1 cellular context compared by ENCODE assay signal in genomic region chr1:204320413-204320812, GRCh38.
TF ChIP-seq lines count a peak whose summit lies in the region.

No MANE protein-coding gene starts in this region.

TF ChIP-seq in K562, 482 proteins besides CTCF, POLR2A, EP300 and RAD21 (continued from another document and continues in another):
- TF ChIP-seq, protein P1, sequence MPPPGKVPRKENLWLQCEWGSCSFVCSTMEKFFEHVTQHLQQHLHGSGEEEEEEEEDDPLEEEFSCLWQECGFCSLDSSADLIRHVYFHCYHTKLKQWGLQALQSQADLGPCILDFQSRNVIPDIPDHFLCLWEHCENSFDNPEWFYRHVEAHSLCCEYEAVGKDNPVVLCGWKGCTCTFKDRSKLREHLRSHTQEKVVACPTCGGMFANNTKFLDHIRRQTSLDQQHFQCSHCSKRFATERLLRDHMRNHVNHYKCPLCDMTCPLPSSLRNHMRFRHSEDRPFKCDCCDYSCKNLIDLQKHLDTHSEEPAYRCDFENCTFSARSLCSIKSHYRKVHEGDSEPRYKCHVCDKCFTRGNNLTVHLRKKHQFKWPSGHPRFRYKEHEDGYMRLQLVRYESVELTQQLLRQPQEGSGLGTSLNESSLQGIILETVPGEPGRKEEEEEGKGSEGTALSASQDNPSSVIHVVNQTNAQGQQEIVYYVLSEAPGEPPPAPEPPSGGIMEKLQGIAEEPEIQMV (tag; conservative IDR thresholded peaks at IDR 0.05; ENCODE audit: low read depth) = no peak
- TF ChIP-seq PML (IDR thresholded peaks at IDR 0.05; ENCODE audit: low read length) = no peak
- no peak for TF ChIP-seq PATZ1 (CRISPR knock-in tag; IDR thresholded peaks at IDR 0.05; ENCODE audit: borderline replicate concordance)
- no peak for TF ChIP-seq KAT2B (IDR thresholded peaks at IDR 0.05; ENCODE audit: low read depth, low read length)
- TF ChIP-seq, protein P2, sequence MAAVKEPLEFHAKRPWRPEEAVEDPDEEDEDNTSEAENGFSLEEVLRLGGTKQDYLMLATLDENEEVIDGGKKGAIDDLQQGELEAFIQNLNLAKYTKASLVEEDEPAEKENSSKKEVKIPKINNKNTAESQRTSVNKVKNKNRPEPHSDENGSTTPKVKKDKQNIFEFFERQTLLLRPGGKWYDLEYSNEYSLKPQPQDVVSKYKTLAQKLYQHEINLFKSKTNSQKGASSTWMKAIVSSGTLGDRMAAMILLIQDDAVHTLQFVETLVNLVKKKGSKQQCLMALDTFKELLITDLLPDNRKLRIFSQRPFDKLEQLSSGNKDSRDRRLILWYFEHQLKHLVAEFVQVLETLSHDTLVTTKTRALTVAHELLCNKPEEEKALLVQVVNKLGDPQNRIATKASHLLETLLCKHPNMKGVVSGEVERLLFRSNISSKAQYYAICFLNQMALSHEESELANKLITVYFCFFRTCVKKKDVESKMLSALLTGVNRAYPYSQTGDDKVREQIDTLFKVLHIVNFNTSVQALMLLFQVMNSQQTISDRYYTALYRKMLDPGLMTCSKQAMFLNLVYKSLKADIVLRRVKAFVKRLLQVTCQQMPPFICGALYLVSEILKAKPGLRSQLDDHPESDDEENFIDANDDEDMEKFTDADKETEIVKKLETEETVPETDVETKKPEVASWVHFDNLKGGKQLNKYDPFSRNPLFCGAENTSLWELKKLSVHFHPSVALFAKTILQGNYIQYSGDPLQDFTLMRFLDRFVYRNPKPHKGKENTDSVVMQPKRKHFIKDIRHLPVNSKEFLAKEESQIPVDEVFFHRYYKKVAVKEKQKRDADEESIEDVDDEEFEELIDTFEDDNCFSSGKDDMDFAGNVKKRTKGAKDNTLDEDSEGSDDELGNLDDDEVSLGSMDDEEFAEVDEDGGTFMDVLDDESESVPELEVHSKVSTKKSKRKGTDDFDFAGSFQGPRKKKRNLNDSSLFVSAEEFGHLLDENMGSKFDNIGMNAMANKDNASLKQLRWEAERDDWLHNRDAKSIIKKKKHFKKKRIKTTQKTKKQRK (IDR thresholded peaks at IDR 0.05; ENCODE audit: borderline replicate concordance, low read depth, low read length) = no peak
- TF ChIP-seq BRD9 (IDR thresholded peaks at IDR 0.05; ENCODE audit: low read depth, partially characterized antibody) = no peak
- no peak for TF ChIP-seq ZFP36 (IDR thresholded peaks at IDR 0.05; ENCODE audit: low read depth, low read length, partially characterized antibody)
- TF ChIP-seq SMARCB1 (IDR thresholded peaks at IDR 0.05; ENCODE audit: insufficient read length, low read depth) = no peak
- TF ChIP-seq, protein P3, sequence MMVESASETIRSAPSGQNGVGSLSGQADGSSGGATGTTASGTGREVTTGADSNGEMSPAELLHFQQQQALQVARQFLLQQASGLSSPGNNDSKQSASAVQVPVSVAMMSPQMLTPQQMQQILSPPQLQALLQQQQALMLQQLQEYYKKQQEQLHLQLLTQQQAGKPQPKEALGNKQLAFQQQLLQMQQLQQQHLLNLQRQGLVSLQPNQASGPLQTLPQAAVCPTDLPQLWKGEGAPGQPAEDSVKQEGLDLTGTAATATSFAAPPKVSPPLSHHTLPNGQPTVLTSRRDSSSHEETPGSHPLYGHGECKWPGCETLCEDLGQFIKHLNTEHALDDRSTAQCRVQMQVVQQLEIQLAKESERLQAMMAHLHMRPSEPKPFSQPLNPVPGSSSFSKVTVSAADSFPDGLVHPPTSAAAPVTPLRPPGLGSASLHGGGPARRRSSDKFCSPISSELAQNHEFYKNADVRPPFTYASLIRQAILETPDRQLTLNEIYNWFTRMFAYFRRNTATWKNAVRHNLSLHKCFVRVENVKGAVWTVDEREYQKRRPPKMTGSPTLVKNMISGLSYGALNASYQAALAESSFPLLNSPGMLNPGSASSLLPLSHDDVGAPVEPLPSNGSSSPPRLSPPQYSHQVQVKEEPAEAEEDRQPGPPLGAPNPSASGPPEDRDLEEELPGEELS (CRISPR knock-in tag; IDR thresholded peaks at IDR 0.05; ENCODE audit: borderline replicate concordance) = no peak
- no peak for TF ChIP-seq YBX1 (IDR thresholded peaks at IDR 0.05)
- TF ChIP-seq MTA2 (IDR thresholded peaks at IDR 0.05; ENCODE audit: low read depth) = no peak
- TF ChIP-seq, protein P4, sequence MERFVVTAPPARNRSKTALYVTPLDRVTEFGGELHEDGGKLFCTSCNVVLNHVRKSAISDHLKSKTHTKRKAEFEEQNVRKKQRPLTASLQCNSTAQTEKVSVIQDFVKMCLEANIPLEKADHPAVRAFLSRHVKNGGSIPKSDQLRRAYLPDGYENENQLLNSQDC (CRISPR knock-in tag; IDR thresholded peaks at IDR 0.05) = no peak
- no peak for TF ChIP-seq CEBPG (CRISPR knock-in tag; IDR thresholded peaks at IDR 0.05)
- no peak for TF ChIP-seq CEBPG (tag; conservative IDR thresholded peaks at IDR 0.05 in 1 of 2, IDR thresholded peaks at IDR 0.05 in 1 of 2)
- TF ChIP-seq E4F1 (CRISPR knock-in tag; IDR thresholded peaks at IDR 0.05; ENCODE audit: borderline replicate concordance) = no peak
- TF ChIP-seq RFX5 (IDR thresholded peaks at IDR 0.05; ENCODE audit: low read depth, low read length) = no peak
- TF ChIP-seq SRSF9 (IDR thresholded peaks at IDR 0.05; ENCODE audit: borderline replicate concordance, low read depth, low read length) = no peak
- TF ChIP-seq SMARCA4 (IDR thresholded peaks at IDR 0.05) = 0 out of 2 replicates have a peak, but pooled peaks have one; percentile 17
- no peak for TF ChIP-seq HDGF (IDR thresholded peaks at IDR 0.05)
- TF ChIP-seq POLR2AphosphoS5 (IDR thresholded peaks at IDR 0.05; ENCODE audit: control insufficient read depth, insufficient read depth, low read depth, low read length) = no peak
- no peak; the same call in 1 of the 2 replicates for TF ChIP-seq SP1 (CRISPR knock-in tag; IDR thresholded peaks at IDR 0.05)
- TF ChIP-seq CBFA2T2 (conservative IDR thresholded peaks at IDR 0.05) = peak; percentile 44
- no peak for TF ChIP-seq BRD4 (IDR thresholded peaks at IDR 0.05)
- TF ChIP-seq ZNF609 (CRISPR knock-in tag; IDR thresholded peaks at IDR 0.05; ENCODE audit: borderline replicate concordance) = no peak
- TF ChIP-seq BCL6 (CRISPR knock-in tag; IDR thresholded peaks at IDR 0.05) = no peak
- TF ChIP-seq HOXB6 (CRISPR knock-in tag; IDR thresholded peaks at IDR 0.05; ENCODE audit: borderline replicate concordance) = no peak
- TF ChIP-seq HDAC3 (IDR thresholded peaks at IDR 0.05; ENCODE audit: borderline replicate concordance, partially characterized antibody) = no peak
- no peak for TF ChIP-seq FOXA3 (CRISPR knock-in tag; conservative IDR thresholded peaks at IDR 0.05 in 1 of 2, IDR thresholded peaks at IDR 0.05 in 1 of 2)
- TF ChIP-seq THRAP3 (IDR thresholded peaks at IDR 0.05; ENCODE audit: borderline replicate concordance) = no peak
- TF ChIP-seq ETV1 (tag; conservative IDR thresholded peaks at IDR 0.05; ENCODE audit: low read depth) = no peak
- no peak for TF ChIP-seq FOXP1 (CRISPR knock-in tag; IDR thresholded peaks at IDR 0.05)
- TF ChIP-seq ZNF778 (CRISPR knock-in tag; IDR thresholded peaks at IDR 0.05) = no peak
- TF ChIP-seq THAP7 (CRISPR knock-in tag; IDR thresholded peaks at IDR 0.05) = no peak
- TF ChIP-seq ILF3 (IDR thresholded peaks at IDR 0.05; ENCODE audit: borderline replicate concordance) = no peak
- no peak for TF ChIP-seq SMAD2 (IDR thresholded peaks at IDR 0.05; ENCODE audit: low read depth, low read length)
- TF ChIP-seq KLF10 (CRISPR knock-in tag; IDR thresholded peaks at IDR 0.05) = no peak
- TF ChIP-seq KHSRP (IDR thresholded peaks at IDR 0.05) = no peak
- TF ChIP-seq JUN (IDR thresholded peaks at IDR 0.05; ENCODE audit: borderline replicate concordance, low read depth, low read length) = peak; percentile 61; the same call in 1 of the 2 replicates
- no peak for TF ChIP-seq JUN (CRISPR knock-in tag; IDR thresholded peaks at IDR 0.05; ENCODE audit: borderline replicate concordance)
- TF ChIP-seq MTF1 (CRISPR knock-in tag; IDR thresholded peaks at IDR 0.05; ENCODE audit: borderline replicate concordance) = no peak
- no peak for TF ChIP-seq MEIS2 (IDR thresholded peaks at IDR 0.05; ENCODE audit: partially characterized antibody)
- TF ChIP-seq IFI16 (CRISPR knock-in tag; IDR thresholded peaks at IDR 0.05) = no peak
- TF ChIP-seq EWSR1 (IDR thresholded peaks at IDR 0.05; ENCODE audit: borderline replicate concordance, low read depth, partially characterized antibody) = no peak
- no peak for TF ChIP-seq HNRNPH1 (optimal IDR thresholded peaks at IDR 0.05; ENCODE audit: low read depth, low read length)
- no peak; the same call in 1 of the 2 replicates for TF ChIP-seq CLOCK (CRISPR knock-in tag; IDR thresholded peaks at IDR 0.05; ENCODE audit: borderline replicate concordance)
- peak; percentile 71 for TF ChIP-seq C11orf30 (IDR thresholded peaks at IDR 0.05; ENCODE audit: low read depth)
